In genomic region chr19:50328257-50329145, GRCh38 we compare ENCODE assay signal across 8 cellular contexts. TPM values are rescaled to one million over a fixed set of nuclear protein-coding genes. Genes with fewer than 3 reads are reported as not detected.
DNase-seq lines count a peak whose midpoint lies in the region; ATAC-seq and TF ChIP-seq lines count a peak whose summit lies in the region.

No MANE protein-coding gene starts in this region.

- POLR2A ChIA-PET in activated CD4-positive, alpha-beta memory T cell treated with anti-CD3 and anti-CD28 coated beads, Interleukin-2, amount 10 ng/mL, durations not matched to agents 7 days and 5 days (lab: Charles Lee) = interaction anchor here (0.7 to 3.5 kb wide), 5 partner anchors 12 to 56 kb away, joined by 4 to 13 read pairs (median 7); partner anchors contain the start of gene POLD1

- H3K27ac ChIP-seq in C4-2B = peak overlapping the region; percentile 36; the same call in 1 of the 2 replicates
- H3K27ac ChIP-seq in liver (ENCODE audit: low read depth in 1 of 2, low read length in 2 of 2) = peak overlapping the region in 1 of 2 donors; percentile 11
- H3K27ac ChIP-seq in tibial nerve = no peak overlapping the region

- H3K9me3 ChIP-seq in liver (ENCODE audit: control insufficient read depth in 4 of 4, low read length in 3 of 4) (no peaks in the 10 kb centered on the region), tibial nerve (no peaks in the 10 kb centered on the region)

- no peak for TF ChIP-seq POLR2A in tibial nerve (IDR thresholded peaks at IDR 0.05)

- peak overlapping the region; percentile 87 for H3K4me3 Mint-ChIP-seq in activated CD4-positive, alpha-beta memory T cell treated with anti-CD3 and anti-CD28 coated beads, Interleukin-2, amount 10 ng/mL, durations not matched to agents 7 days and 5 days

- TF ChIP-seq CTCF in C4-2B (conservative IDR thresholded peaks at IDR 0.05) = peak; percentile 76
- peak; percentile 18 for TF ChIP-seq CTCF in liver (IDR thresholded peaks at IDR 0.05; ENCODE audit: low read depth, low read length, missing input control)
- TF ChIP-seq CTCF in tibial nerve (IDR thresholded peaks at IDR 0.05) = peak in 1 of 5 experiments; percentile 18

- WGBS in liver = 3% methylated on average over 141 of the region's 141 CpGs
- WGBS in tibial nerve, 2 donors = 2 to 3% methylated on average over 27 to 36 of the region's 141 CpGs

- TF ChIP-seq EP300 in tibial nerve (IDR thresholded peaks at IDR 0.05) = no peak

- peak overlapping the region in 1 of 3 donors; percentile 61 for H3K4me3 ChIP-seq in liver (ENCODE audit: low read depth in 1 of 3, low read length in 3 of 3)
- peak overlapping the region in 3 of 4 donors; percentile 11 to 48 (median 23) for H3K4me3 ChIP-seq in tibial nerve

- peaks cover 65% of the 10 kb centered on the region for H3K4me1 Mint-ChIP-seq in activated CD4-positive, alpha-beta memory T cell treated with anti-CD3 and anti-CD28 coated beads, Interleukin-2, amount 10 ng/mL, durations not matched to agents 7 days and 5 days

- no peak for DNase-seq in activated CD4-positive, alpha-beta memory T cell treated with anti-CD3 and anti-CD28 coated beads, Interleukin-2, amount 10 ng/mL, durations not matched to agents 7 days and 5 days
- DNase-seq in tibial nerve (ENCODE audit: low spot score in 2 of 2) (no peak), mucosa of gallbladder (ENCODE audit: low spot score) (no peak), pons (ENCODE audit: low spot score) (no peak)

- peaks cover 30% of the 10 kb centered on the region for H3K27me3 Mint-ChIP-seq in activated CD4-positive, alpha-beta memory T cell treated with anti-CD3 and anti-CD28 coated beads, Interleukin-2, amount 10 ng/mL, durations not matched to agents 7 days and 5 days

- no peak overlapping the region for H3K9ac ChIP-seq in liver (ENCODE audit: low read depth in 1 of 2, low read length in 2 of 2)

- H3K4me1 ChIP-seq in liver (ENCODE audit: control insufficient read depth in 4 of 4, insufficient read depth in 4 of 4, low read length in 3 of 4) (peaks cover 22 to 58% (median 44%) of the 10 kb centered on the region in 4 donors), tibial nerve (peaks cover 0 to 60% (median 19%) of the 10 kb centered on the region in 4 donors)

- peaks cover 2% of the 10 kb centered on the region for H3K9me3 Mint-ChIP-seq in activated CD4-positive, alpha-beta memory T cell treated with anti-CD3 and anti-CD28 coated beads, Interleukin-2, amount 10 ng/mL, durations not matched to agents 7 days and 5 days

- H3K36me3 ChIP-seq in liver (ENCODE audit: control insufficient read depth in 4 of 4, insufficient read depth in 3 of 4, low read depth in 1 of 4, low read length in 3 of 4) = peaks cover 0 to 3% (median 0%) of the 10 kb centered on the region in 4 donors
- H3K36me3 ChIP-seq in tibial nerve = no peaks in the 10 kb centered on the region

- H3K36me3 Mint-ChIP-seq in activated CD4-positive, alpha-beta memory T cell treated with anti-CD3 and anti-CD28 coated beads, Interleukin-2, amount 10 ng/mL, durations not matched to agents 7 days and 5 days (ENCODE audit: low read depth) = peaks cover 22% of the 10 kb centered on the region

- H3K27me3 ChIP-seq in liver (ENCODE audit: control insufficient read depth in 4 of 4, insufficient read depth in 4 of 4, low read length in 3 of 4) (peaks cover 0 to 3% (median 0%) of the 10 kb centered on the region in 4 donors), tibial nerve (peaks cover 0 to 68% of the 10 kb centered on the region in 2 donors)

- ATAC-seq in GM18511 (IDR thresholded peaks at IDR 0.05; ENCODE audit: unreplicated experiment) (peak; percentile 16), HG03175 (IDR thresholded peaks at IDR 0.05; ENCODE audit: unreplicated experiment) (peak; percentile 17)

- CTCF ChIA-PET in activated CD4-positive, alpha-beta memory T cell treated with anti-CD3 and anti-CD28 coated beads, Interleukin-2, amount 10 ng/mL, durations not matched to agents 7 days and 5 days (lab: Charles Lee) = interaction anchor here (0.6 to 1.5 kb wide), 10 partner anchors 11 to 74 kb away, joined by 3 to 8 read pairs (median 4); partner anchors contain the start of gene POLD1

- no peak for TF ChIP-seq RAD21 in liver (IDR thresholded peaks at IDR 0.05)

- peak overlapping the region; percentile 95 for H3K27ac Mint-ChIP-seq in activated CD4-positive, alpha-beta memory T cell treated with anti-CD3 and anti-CD28 coated beads, Interleukin-2, amount 10 ng/mL, durations not matched to agents 7 days and 5 days

TF ChIP-seq in liver, 16 proteins besides CTCF, POLR2A, EP300 and RAD21:
- TF ChIP-seq ATF3 (IDR thresholded peaks at IDR 0.05) (no peak), HNF4A (conservative IDR thresholded peaks at IDR 0.05) (no peak), EGR1 (IDR thresholded peaks at IDR 0.05; ENCODE audit: low read depth in 2 of 2) (no peak), TAF1 (conservative IDR thresholded peaks at IDR 0.05) (no peak), REST (IDR thresholded peaks at IDR 0.05) (no peak), RXRA (IDR thresholded peaks at IDR 0.05) (no peak), NR2F2 (IDR thresholded peaks at IDR 0.05) (no peak), JUND (IDR thresholded peaks at IDR 0.05) (no peak)

RNA-seq across cellular contexts. Expression of gene KCNC3, which starts 0.7 kb away (rescaled TPM):
- total RNA-seq in activated CD4-positive, alpha-beta memory T cell treated with anti-CD3 and anti-CD28 coated beads, Interleukin-2, amount 10 ng/mL, durations not matched to agents 7 days and 5 days = 1 to 10 TPM; 4.2 to 4.3 TPM
- total RNA-seq in liver (1 to 10 TPM in 1 of 2 donors, under 1 TPM in 1; 0.84 to 1.4 TPM), tibial nerve (1 to 10 TPM in 1 of 4 donors, under 1 TPM in 3; 0.21 to 1.2 (median 0.71) TPM), mucosa of gallbladder (8.6 TPM)
- polyA plus RNA-seq in liver = 1 to 10 TPM in 1 of 2 donors, under 1 TPM in 1; 0.56 to 1.6 TPM

RNA-seq across cellular contexts. Expression of gene NAPSA, which starts 36.9 kb away (rescaled TPM):
- 1 to 10 TPM; 3.2 to 3.9 TPM for total RNA-seq in activated CD4-positive, alpha-beta memory T cell treated with anti-CD3 and anti-CD28 coated beads, Interleukin-2, amount 10 ng/mL, durations not matched to agents 7 days and 5 days
- total RNA-seq in liver (under 1 TPM; 0.28 to 0.59 TPM), tibial nerve (1 to 10 TPM in 1 of 4 donors, under 1 TPM in 1, not detected in 2; 0.39 to 2.1 TPM), mucosa of gallbladder (8.1 TPM)
- polyA plus RNA-seq in liver = under 1 TPM; 0.50 to 0.74 TPM

RNA-seq across cellular contexts. Expression of gene NR1H2, which starts 47.8 kb away (rescaled TPM):
- 10 to 100 TPM; 79.7 to 86.2 TPM for total RNA-seq in activated CD4-positive, alpha-beta memory T cell treated with anti-CD3 and anti-CD28 coated beads, Interleukin-2, amount 10 ng/mL, durations not matched to agents 7 days and 5 days
- total RNA-seq in liver = 10 to 100 TPM; 30.8 to 58.1 TPM
- 10 to 100 TPM; 30.4 to 36.6 TPM for polyA plus RNA-seq in liver
- total RNA-seq in tibial nerve = 100 to 1,000 TPM in 1 of 4 donors, 10 to 100 TPM in 3; 80.2 to 125 (median 93.7) TPM
- total RNA-seq in mucosa of gallbladder = 92.3 TPM

RNA-seq across cellular contexts. Expression of gene POLD1, which starts 55.6 kb away (rescaled TPM):
- total RNA-seq in activated CD4-positive, alpha-beta memory T cell treated with anti-CD3 and anti-CD28 coated beads, Interleukin-2, amount 10 ng/mL, durations not matched to agents 7 days and 5 days = 100 to 1,000 TPM; 117 to 119 TPM
- total RNA-seq in liver (10 to 100 TPM in 1 of 2 donors, 1 to 10 TPM in 1; 7.5 to 57.1 TPM), tibial nerve (10 to 100 TPM; 10.8 to 28.2 (median 15.5) TPM), mucosa of gallbladder (16.2 TPM)
- polyA plus RNA-seq in liver = 1 to 10 TPM; 8.0 to 8.5 TPM
